ENCODE assay signal across 17 cellular contexts in the genomic region with DNA sequence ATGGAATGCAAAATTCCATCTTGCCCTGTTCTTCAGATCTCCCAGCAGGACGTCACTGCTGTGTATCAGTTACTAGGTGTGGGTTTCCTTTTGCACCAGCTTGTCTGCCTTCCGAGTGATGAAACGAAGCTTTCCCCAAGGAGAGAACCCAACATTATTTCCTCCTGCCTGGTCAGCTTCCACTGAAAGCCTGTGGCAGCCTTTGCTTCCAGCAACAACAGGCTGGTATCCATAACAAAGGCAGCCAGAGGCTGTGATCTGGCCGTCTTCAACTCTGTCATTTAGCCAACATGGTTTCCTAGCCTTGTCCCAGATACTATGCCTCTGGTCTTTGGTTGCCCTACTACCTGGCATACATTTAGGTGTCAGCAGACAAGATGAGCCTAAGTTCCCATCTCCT.
DNase-seq lines count a peak whose midpoint lies in the region; ATAC-seq, FAIRE-seq and TF ChIP-seq lines count a peak whose summit lies in the region.
"Had no signal": no experiment of that assay in that cellular context is flagged by ENCODE, and none has a peak within 500 bp of the region (broad histone marks: within the 10 kb centered on the region; RNA-seq: fewer than 3 reads in every experiment).

No MANE protein-coding gene starts in this region.

- no peak for FAIRE-seq in frontal cortex (lab: Jason Lieb, UNC)
- FAIRE-seq: K562, kidney had no signal

- intact Hi-C loops in Right ventricle myocardium inferior (cut with DNase I): loop anchor here (5.0 kb wide), 1 partner anchor 73 kb away; no protein-coding TSS in a partner anchor
- intact Hi-C loops in aorta (cut with DNase I): loop anchor here in 1 of 2 donors (5.0 kb wide), 1 partner anchor 73 kb away; no protein-coding TSS in a partner anchor

- H3K36me3 ChIP-seq in right atrium auricular region: no peaks in the 10 kb centered on the region
- no peaks in the 10 kb centered on the region for H3K36me3 ChIP-seq in mesodermal cell (ENCODE audit: control insufficient read depth, insufficient read depth, low read length)
- no peaks in the 10 kb centered on the region for H3K36me3 ChIP-seq in aorta (ENCODE audit: control insufficient read depth in 1 of 2, insufficient read depth in 2 of 2, low read length in 1 of 2)

- H3K4me3 Mint-ChIP-seq in glutamatergic neuron (ENCODE audit: unreplicated experiment): no peak overlapping the region

- H3K4me3 ChIP-seq in right atrium auricular region (no peak overlapping the region), mesodermal cell (ENCODE audit: extremely low read depth, insufficient read depth, low read length, poor library complexity, severe bottlenecking) (no peak overlapping the region), aorta (ENCODE audit: low read length in 2 of 2) (no peak overlapping the region)
- H3K4me3 ChIP-seq: K562 had no signal

- no peaks in the 10 kb centered on the region for H3K9me3 ChIP-seq in right atrium auricular region
- no peaks in the 10 kb centered on the region for H3K9me3 ChIP-seq in mesodermal cell (ENCODE audit: control insufficient read depth, low read length)
- H3K9me3 ChIP-seq in aorta (ENCODE audit: control insufficient read depth, low read length): no peaks in the 10 kb centered on the region

- H3K4me1 Mint-ChIP-seq in glutamatergic neuron (ENCODE audit: low read depth, unreplicated experiment): peaks cover 6% of the 10 kb centered on the region

- no peak overlapping the region for H3K27ac ChIP-seq in right atrium auricular region
- H3K27ac ChIP-seq in mesodermal cell (ENCODE audit: low read depth, low read length, severe bottlenecking): peak overlapping the region; percentile 25
- H3K27ac ChIP-seq in aorta (ENCODE audit: low read depth in 1 of 2, low read length in 2 of 2): peak overlapping the region; percentile 49 to 93
- H3K27ac ChIP-seq: VCaP had no signal

- DNase-seq in Right ventricle myocardium inferior (ENCODE audit: missing footprints) (no peak), right atrium auricular region (ENCODE audit: low spot score) (no peak), glutamatergic neuron (no peak), aorta (peak; percentile 34 to 45), frontal cortex (ENCODE audit: low spot score in 2 of 2) (no peak), NCI-H345 treated with DMSO at 0.1 percent for 48 hours (lab: John Stamatoyannopoulos, UW; ENCODE audit: unreplicated experiment) (no peak)
- DNase-seq: 8988T; effector CD4-positive, alpha-beta T cell; kidney; NCI-H1048; NCI-H345; posterior cingulate gyrus; stimulated activated CD4-positive, alpha-beta T cell treated with anti-CD3 and anti-CD28 coated beads, Interleukin-15, amount 100 ng/mL, for 24 hours had no signal

- H3K4me1 ChIP-seq in right atrium auricular region (peaks cover 0 to 11% of the 10 kb centered on the region in 2 donors), mesodermal cell (ENCODE audit: control insufficient read depth, insufficient read depth, low read length, poor library complexity, severe bottlenecking) (peaks cover 5% of the 10 kb centered on the region), aorta (ENCODE audit: control insufficient read depth in 1 of 2, insufficient read depth in 2 of 2, low read length in 2 of 2) (peaks cover 4 to 11% of the 10 kb centered on the region in 2 donors)

- ATAC-seq in Right ventricle myocardium inferior (peak; percentile 90), aorta (ENCODE audit: low FRiP score) (peak; percentile 55), GM21381 (IDR thresholded peaks at IDR 0.05; ENCODE audit: unreplicated experiment) (no peak)
- ATAC-seq: K562 had no signal

- 0 to 16% methylated on average over 1 to 3 of the region's 4 CpGs for WGBS in mesodermal cell (ENCODE audit: insufficient coverage in 2 of 2), 2 experiments
- 3 to 4% methylated on average over 4 of the region's 4 CpGs for WGBS in aorta, 2 donors

- no peaks in the 10 kb centered on the region for H3K9me3 Mint-ChIP-seq in glutamatergic neuron (ENCODE audit: unreplicated experiment)

- H3K27me3 ChIP-seq in right atrium auricular region: no peaks in the 10 kb centered on the region
- H3K27me3 ChIP-seq in aorta (ENCODE audit: control insufficient read depth in 1 of 2, insufficient read depth in 2 of 2, low read length in 1 of 2): no peaks in the 10 kb centered on the region

- H3K36me3 Mint-ChIP-seq in glutamatergic neuron (ENCODE audit: unreplicated experiment): no peaks in the 10 kb centered on the region

- no peak for TF ChIP-seq CTCF in right atrium auricular region (IDR thresholded peaks at IDR 0.05)
- no peak for TF ChIP-seq CTCF in glutamatergic neuron (IDR thresholded peaks at IDR 0.05; ENCODE audit: partially characterized antibody, unreplicated experiment)

- H3K27ac Mint-ChIP-seq in glutamatergic neuron (ENCODE audit: unreplicated experiment): peak overlapping the region; percentile 41

- no peaks in the 10 kb centered on the region for H3K27me3 Mint-ChIP-seq in glutamatergic neuron (ENCODE audit: unreplicated experiment)

Comparison
In these comparisons a context has a peak if more than half of its experiments do, and no peak if none do; other contexts are left out.
1. DNase-seq: peak in aorta (2 of 2); none in Right ventricle myocardium inferior (single experiment), right atrium auricular region (single experiment), glutamatergic neuron (single experiment), frontal cortex (0 of 2) and NCI-H345 treated with DMSO at 0.1 percent for 48 hours (single experiment).
2. H3K27ac ChIP-seq: peak in mesodermal cell (single experiment) and aorta (2 of 2); none in right atrium auricular region (0 of 2).